10 cellular contexts compared by ENCODE assay signal in the genomic region with DNA sequence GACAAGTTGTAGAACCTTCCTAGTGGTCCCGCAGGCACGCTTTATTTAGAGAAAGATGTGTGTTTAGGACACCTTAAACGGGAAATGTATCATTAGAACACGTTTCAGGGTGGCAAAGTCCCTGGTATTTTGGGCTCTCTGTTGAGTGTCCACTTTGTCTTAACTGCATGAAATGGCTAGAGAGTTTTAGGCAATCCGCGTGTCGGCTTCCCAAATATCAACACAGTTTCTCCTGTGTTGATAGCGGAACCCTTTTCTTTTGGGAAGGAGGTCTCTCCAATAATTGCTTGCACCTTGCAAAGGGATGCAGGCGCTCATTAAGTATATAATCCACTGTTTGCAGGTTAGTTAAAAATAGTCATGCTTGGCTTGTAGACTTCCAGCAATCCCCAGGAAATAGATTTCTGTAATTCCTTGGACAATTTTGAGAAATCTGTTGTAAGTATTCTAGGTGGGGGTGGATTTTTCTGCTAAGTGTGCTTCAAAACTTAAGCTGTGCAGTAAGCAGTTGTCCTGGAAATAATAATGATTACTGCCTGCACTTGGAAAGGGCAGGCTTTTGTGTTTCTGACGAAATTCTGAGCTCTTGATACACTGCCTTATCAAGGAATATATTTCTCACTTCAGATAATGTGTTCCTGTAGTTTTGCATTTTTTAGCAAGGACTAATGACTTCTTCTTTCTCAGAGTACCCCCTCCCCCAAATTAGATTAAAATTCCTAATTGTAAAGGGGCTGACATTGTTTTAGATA. TPM values are rescaled to one million over a fixed set of nuclear protein-coding genes. Genes with fewer than 3 reads are reported as not detected.
DNase-seq lines count a peak whose midpoint lies in the region; ATAC-seq and TF ChIP-seq lines count a peak whose summit lies in the region.
"Had no signal": no experiment of that assay in that cellular context is flagged by ENCODE, and none has a peak within 500 bp of the region (broad histone marks: within the 10 kb centered on the region; RNA-seq: fewer than 3 reads in every experiment).

No MANE protein-coding gene starts in this region.

- TF ChIP-seq POLR2A in thyroid gland (IDR thresholded peaks at IDR 0.05) = no peak

- WGBS in thyroid gland, 2 donors = 35 to 42% methylated on average over 10 of the region's 10 CpGs

- H3K27me3 ChIP-seq in adipocyte (replicated peaks; ENCODE audit: control insufficient read depth, insufficient read depth, low read length) (no peaks in the 10 kb centered on the region), skeletal muscle tissue (ENCODE audit: control insufficient read depth in 3 of 3, insufficient read depth in 3 of 3, low read length in 3 of 3) (peaks cover 17 to 20% (median 19%) of the 10 kb centered on the region in 3 donors), thyroid gland (no peaks in the 10 kb centered on the region)

- TF ChIP-seq CTCF in thyroid gland (IDR thresholded peaks at IDR 0.05) = no peak

- intact Hi-C loops in thyroid gland (cut with DNase I) = loop anchor here (10.0 kb wide), 1 partner anchor 448 kb away; no protein-coding TSS in a partner anchor

- H3K9ac ChIP-seq in adipocyte (ENCODE audit: low read length) (peak overlapping the region; percentile 79), skeletal muscle tissue (ENCODE audit: low read depth in 1 of 3, low read length in 3 of 3) (no peak overlapping the region)

- H3K4me1 ChIP-seq in adipocyte (ENCODE audit: control insufficient read depth, insufficient read depth, low read length) (peaks cover 16% of the 10 kb centered on the region), skeletal muscle tissue (ENCODE audit: control insufficient read depth in 3 of 3, insufficient read depth in 3 of 3, low read length in 3 of 3) (peaks cover 0 to 8% (median 0%) of the 10 kb centered on the region in 3 donors), thyroid gland (peaks cover 4 to 9% of the 10 kb centered on the region in 2 donors)

- H3K27ac ChIP-seq in skeletal muscle tissue (ENCODE audit: low read depth, low read length) = no peak overlapping the region
- no peak overlapping the region for H3K27ac ChIP-seq in thyroid gland
- H3K27ac ChIP-seq: Peyer's patch had no signal

- peak; percentile 17 for DNase-seq in DMS53 (lab: John Stamatoyannopoulos, UW)
- DNase-seq in DMS53 treated with DMSO at 0.1 percent for 48 hours (lab: John Stamatoyannopoulos, UW; ENCODE audit: unreplicated experiment) = no peak
- peak; percentile 39 for DNase-seq in adipocyte (ENCODE audit: low read depth)
- no peak for DNase-seq in CD1c-positive myeloid dendritic cell (ENCODE audit: extremely low spot score)
- no peak for DNase-seq in thyroid gland
- DNase-seq: activated CD4-positive, alpha-beta T cell treated with anti-CD3 and anti-CD28 coated beads, Interleukin-2, amount 10 ng/mL, durations not matched to agents 7 days and 5 days; Peyer's patch had no signal

- H3K36me3 ChIP-seq in adipocyte (ENCODE audit: control insufficient read depth, insufficient read depth, low read length, severe bottlenecking) (no peaks in the 10 kb centered on the region), skeletal muscle tissue (ENCODE audit: control insufficient read depth in 3 of 3, insufficient read depth in 3 of 3, low read length in 3 of 3) (no peaks in the 10 kb centered on the region), thyroid gland (no peaks in the 10 kb centered on the region)
- H3K36me3 ChIP-seq: Peyer's patch had no signal

- no peaks in the 10 kb centered on the region for H3K9me3 ChIP-seq in adipocyte (ENCODE audit: control insufficient read depth, low read length)
- no peaks in the 10 kb centered on the region for H3K9me3 ChIP-seq in skeletal muscle tissue (ENCODE audit: control insufficient read depth in 3 of 3, low read length in 3 of 3)
- no peaks in the 10 kb centered on the region for H3K9me3 ChIP-seq in thyroid gland
- H3K9me3 ChIP-seq: Peyer's patch had no signal

- ATAC-seq in HG02763 (IDR thresholded peaks at IDR 0.05; ENCODE audit: unreplicated experiment) = no peak

- H3K4me3 ChIP-seq in adipocyte (ENCODE audit: low read length) (peak overlapping the region; percentile 86), iPS-11a (ENCODE audit: low read depth, low read length) (peak overlapping the region; percentile 38), skeletal muscle tissue (ENCODE audit: low read length in 3 of 3) (peak overlapping the region; percentile 4 to 58 (median 43)), thyroid gland (replicated peaks in 1 of 3) (no peak overlapping the region)

RNA-seq across cellular contexts. Expression of a gene that starts 1.4 kb away (rescaled TPM):
- total RNA-seq in skeletal muscle tissue = 0.52 TPM
- under 1 TPM; under 0.01 to 0.21 (median 0.12) TPM for total RNA-seq in thyroid gland
- total RNA-seq: activated CD4-positive, alpha-beta T cell treated with anti-CD3 and anti-CD28 coated beads, Interleukin-2, amount 10 ng/mL, durations not matched to agents 7 days and 5 days had no signal

Comparison
In these comparisons a context has a peak if more than half of its experiments do, and no peak if none do; other contexts are left out.
1. DNase-seq: peak in DMS53 (single experiment) and adipocyte (single experiment); none in DMS53 treated with DMSO at 0.1 percent for 48 hours (single experiment), CD1c-positive myeloid dendritic cell (single experiment) and thyroid gland (0 of 2).
2. H3K4me3 ChIP-seq: peak in adipocyte (single experiment), iPS-11a (single experiment) and skeletal muscle tissue (3 of 3); none in thyroid gland (0 of 3).